ENCODE assay signal across 14 cellular contexts in the genomic region with DNA sequence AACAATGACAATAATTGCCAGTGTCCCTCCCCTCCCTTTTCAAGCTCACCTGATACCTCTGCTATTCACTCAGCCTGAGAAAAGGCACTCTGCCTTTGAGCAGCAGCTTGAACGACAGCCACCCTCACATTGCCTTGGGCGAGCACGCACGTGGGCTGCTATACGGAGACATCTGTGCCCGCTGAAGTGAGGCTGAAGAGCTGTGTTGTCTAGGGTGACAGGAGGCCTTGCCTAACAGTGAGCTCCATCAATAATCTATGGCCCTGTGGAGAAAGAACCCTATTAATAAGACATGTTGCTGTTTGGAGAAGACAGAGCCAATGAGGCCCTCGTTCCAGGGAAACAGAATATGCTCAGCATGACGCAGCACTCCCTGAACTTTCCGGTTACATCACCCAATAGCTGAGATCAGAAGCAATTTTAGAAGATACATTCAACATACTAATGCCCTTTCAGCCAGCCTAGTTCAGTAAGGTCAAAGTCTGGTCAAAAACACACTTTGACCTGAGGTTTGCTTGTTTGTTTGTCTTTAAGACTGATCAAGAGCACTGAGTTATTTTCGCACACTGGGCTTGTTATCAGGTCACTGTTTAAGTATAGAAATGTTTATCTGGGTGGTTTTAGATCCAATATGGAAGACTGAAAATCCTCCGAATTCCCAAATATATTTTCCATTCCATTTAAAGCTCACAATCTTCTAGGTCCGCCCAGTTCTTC. TPM values are rescaled to one million over a fixed set of nuclear protein-coding genes. Genes with fewer than 3 reads are reported as not detected.
DNase-seq lines count a peak whose midpoint lies in the region; ATAC-seq and TF ChIP-seq lines count a peak whose summit lies in the region.
"Had no signal": no experiment of that assay in that cellular context is flagged by ENCODE, and none has a peak within 500 bp of the region (broad histone marks: within the 10 kb centered on the region; RNA-seq: fewer than 3 reads in every experiment).

No MANE protein-coding gene starts in this region.

- TF ChIP-seq CTCF in fibroblast of lung (conservative IDR thresholded peaks at IDR 0.05 in 1 of 2, IDR thresholded peaks at IDR 0.05 in 1 of 2; ENCODE audit: low read depth in 1 of 2, low read length in 2 of 2) (no peak), mucosa of descending colon (IDR thresholded peaks at IDR 0.05) (no peak), CD14-positive monocyte (IDR thresholded peaks at IDR 0.05) (no peak)

- H3K9me3 Mint-ChIP-seq in CD14-positive monocyte, result peaks cover 0 to 11% (median 8%) of the 10 kb centered on the region in 7 donors
- H3K9me3 Mint-ChIP-seq: central memory CD8-positive, alpha-beta T cell had no signal

- no peak overlapping the region for H3K4me2 ChIP-seq in fibroblast of lung (ENCODE audit: extremely low read depth, insufficient read depth, low read length)
- H3K4me2 ChIP-seq: KMS-11 had no signal

- H3K9me3 ChIP-seq in fibroblast of lung (ENCODE audit: control insufficient read depth, insufficient read depth, low read depth, low read length) (no peaks in the 10 kb centered on the region), mucosa of descending colon (no peaks in the 10 kb centered on the region)

- H3K9ac ChIP-seq in fibroblast of lung (ENCODE audit: insufficient read depth, low read length), result no peak overlapping the region
- H3K9ac ChIP-seq: KMS-11 had no signal

- no peaks in the 10 kb centered on the region for H3K36me3 Mint-ChIP-seq in CD14-positive monocyte
- H3K36me3 Mint-ChIP-seq: CD4-positive, alpha-beta memory T cell had no signal

- peak; percentile 28 for DNase-seq in Daoy (ENCODE audit: low read depth)
- peak; percentile 81 for DNase-seq in NCI-H460 (ENCODE audit: extremely low read depth, low read depth)
- DNase-seq in fibroblast of lung (ENCODE audit: low read depth in 2 of 2), result peak; percentile 26 to 64
- DNase-seq in mucosa of descending colon, result no peak
- DNase-seq in COR-L47 (lab: John Stamatoyannopoulos, UW), result no peak
- DNase-seq in NCI-H187 treated with DMSO at 0.1 percent for 48 hours (lab: John Stamatoyannopoulos, UW), result no peak
- no peak for DNase-seq in CD14-positive monocyte (ENCODE audit: low spot score)
- DNase-seq: CD4-positive, alpha-beta memory T cell; naive thymus-derived CD4-positive, alpha-beta T cell; stimulated activated CD4-positive, alpha-beta T cell treated with anti-CD3 and anti-CD28 coated beads, Interleukin-4, amount 100 ng/mL, for 24 hours had no signal

- H3K36me3 ChIP-seq in fibroblast of lung (ENCODE audit: control insufficient read depth, insufficient read depth, low read length), result no peaks in the 10 kb centered on the region
- H3K36me3 ChIP-seq in mucosa of descending colon (ENCODE audit: low read depth), result no peaks in the 10 kb centered on the region

- no peaks in the 10 kb centered on the region for H3K4me1 ChIP-seq in fibroblast of lung (ENCODE audit: control insufficient read depth, extremely low read depth, insufficient read depth, low read length)
- no peaks in the 10 kb centered on the region for H3K4me1 ChIP-seq in mucosa of descending colon (ENCODE audit: low read depth)

- H3K27me3 Mint-ChIP-seq in CD14-positive monocyte (ENCODE audit: low read depth in 3 of 3), result peaks cover 2 to 3% (median 3%) of the 10 kb centered on the region in 3 donors

- no peak overlapping the region for H3K4me3 Mint-ChIP-seq in CD14-positive monocyte
- H3K4me3 Mint-ChIP-seq: CD4-positive, alpha-beta memory T cell; central memory CD8-positive, alpha-beta T cell; naive thymus-derived CD4-positive, alpha-beta T cell had no signal

- ATAC-seq in mucosa of descending colon, result peak; percentile 48
- ATAC-seq in HG03280 (IDR thresholded peaks at IDR 0.05; ENCODE audit: unreplicated experiment), result no peak
- ATAC-seq: GM12878; naive thymus-derived CD4-positive, alpha-beta T cell had no signal

- no peaks in the 10 kb centered on the region for H3K27me3 ChIP-seq in fibroblast of lung (ENCODE audit: control insufficient read depth, insufficient read depth, low read length)

- intact Hi-C loops in mucosa of descending colon (cut with DNase I, micrococcal nuclease) (no loop called here), CD14-positive monocyte (cut with micrococcal nuclease) (no loop called here)

- H3K79me2 ChIP-seq in fibroblast of lung (ENCODE audit: control insufficient read depth, insufficient read depth, low read length), result no peaks in the 10 kb centered on the region

- no peak overlapping the region for H2AFZ ChIP-seq in fibroblast of lung (ENCODE audit: low read length)

- H3K27ac ChIP-seq in fibroblast of lung (ENCODE audit: insufficient read depth, low read length), result no peak overlapping the region
- H3K27ac ChIP-seq: KMS-11 had no signal

- no peak overlapping the region for H3K4me3 ChIP-seq in fibroblast of lung (replicated peaks in 1 of 4; ENCODE audit: control extremely low read depth in 1 of 4, insufficient read depth in 1 of 4, low read depth in 3 of 4, low read length in 4 of 4)
- H3K4me3 ChIP-seq in mucosa of descending colon, result no peak overlapping the region
- H3K4me3 ChIP-seq: GM12878 had no signal

- H4K20me1 ChIP-seq in fibroblast of lung (ENCODE audit: control insufficient read depth, extremely low read depth, insufficient read depth, low read length), result no peaks in the 10 kb centered on the region

- H3K4me1 Mint-ChIP-seq in CD14-positive monocyte, result no peaks in the 10 kb centered on the region
- H3K4me1 Mint-ChIP-seq: CD4-positive, alpha-beta memory T cell; central memory CD8-positive, alpha-beta T cell; naive thymus-derived CD4-positive, alpha-beta T cell had no signal

- H3K27ac Mint-ChIP-seq in CD14-positive monocyte, result no peak overlapping the region
- H3K27ac Mint-ChIP-seq: CD4-positive, alpha-beta memory T cell; naive thymus-derived CD4-positive, alpha-beta T cell had no signal

RNA-seq across cellular contexts. Expression of a gene that starts 30.6 kb away (rescaled TPM):
- 7.9 and 12.5 TPM in 2 replicates for total RNA-seq in Daoy (2014; rRNA removed; shearing (Covaris generic))
- 5.1 and 6.3 TPM in 2 replicates for total RNA-seq in NCI-H460 (2014; rRNA removed; shearing (Covaris generic))
- polyA plus RNA-seq in NCI-H460 (2014; cell fraction: nucleus; rRNA removed), result 3.4 and 4.2 TPM in 2 replicates
- total RNA-seq in fibroblast of lung, result 1.0 and 2.5 TPM in 2 replicates
- 1.8 and 2.5 TPM in 2 replicates for polyA plus RNA-seq in fibroblast of lung
- polyA plus RNA-seq in fibroblast of lung (2012), result 0.98 and 1.7 TPM in 2 replicates
- 0.35 and 3.7 TPM in 2 replicates for polyA minus RNA-seq in fibroblast of lung (ENCODE audit: low replicate concordance)
- total RNA-seq in mucosa of descending colon, result 1 to 10 TPM; 2.6 to 8.3 (median 6.8) TPM
- not detected for polyA plus RNA-seq in CD14-positive monocyte
- total RNA-seq: CD4-positive, alpha-beta memory T cell; naive thymus-derived CD4-positive, alpha-beta T cell had no signal
- polyA plus RNA-seq: CD4-positive, alpha-beta memory T cell; naive thymus-derived CD4-positive, alpha-beta T cell had no signal

Comparison
In these comparisons a context has a peak if more than half of its experiments do, and no peak if none do; other contexts are left out.
1. DNase-seq: peak in Daoy (single experiment), NCI-H460 (single experiment) and fibroblast of lung (2 of 2); none in mucosa of descending colon (0 of 3), COR-L47 (single experiment), NCI-H187 treated with DMSO at 0.1 percent for 48 hours (single experiment) and CD14-positive monocyte (single experiment).